Comparison of ENCODE assay signal across 13 cellular contexts in genomic region chr20:20076297-20077065, GRCh38. TPM values are rescaled to one million over a fixed set of nuclear protein-coding genes. Genes with fewer than 3 reads are reported as not detected.
A peak's percentile ranks its signal among the peaks of the same experiment; 100 is the strongest.
DNase-seq lines count a peak whose midpoint lies in the region; ATAC-seq, FAIRE-seq and TF ChIP-seq lines count a peak whose summit lies in the region.
"Had no signal": no experiment of that assay in that cellular context is flagged by ENCODE, and none has a peak within 500 bp of the region (broad histone marks: within the 10 kb centered on the region; RNA-seq: fewer than 3 reads in every experiment).

No MANE protein-coding gene starts in this region.

- H3K36me3 ChIP-seq in A673 (ENCODE audit: insufficient read depth, low read length, poor library complexity, severe bottlenecking) (no peaks in the 10 kb centered on the region), ascending aorta (no peaks in the 10 kb centered on the region)

- POLR2A ChIA-PET in A673 (lab: Charles Lee; ENCODE audit: low non-redundant PET), result no interaction called here

- intact Hi-C loops in A673 (cut with micrococcal nuclease; ENCODE audit: unreplicated experiment) (no loop called here), ascending aorta (cut with DNase I) (no loop called here)

- no peak overlapping the region for H3K27ac ChIP-seq in A673 (ENCODE audit: low read depth, low read length, poor library complexity, severe bottlenecking)
- H3K27ac ChIP-seq in ascending aorta, result no peak overlapping the region
- H3K27ac ChIP-seq: VCaP had no signal

- TF ChIP-seq POLR2A in H54 (IDR thresholded peaks at IDR 0.05; ENCODE audit: low read depth, low read length), result no peak

- H3K9me3 ChIP-seq in A673 (ENCODE audit: low read depth, low read length, poor library complexity, severe bottlenecking), result no peaks in the 10 kb centered on the region
- H3K9me3 ChIP-seq in ascending aorta, result no peaks in the 10 kb centered on the region

- ATAC-seq in HG02610 (IDR thresholded peaks at IDR 0.05; ENCODE audit: unreplicated experiment), result no peak
- ATAC-seq: effector memory CD8-positive, alpha-beta T cell; left colon had no signal

- no TSS peak for BruUV-seq in A673 (replicated peaks; lab: Mats Ljungman, UMichigan)

- peaks cover 62% of the 10 kb centered on the region for H3K27me3 ChIP-seq in A673 (replicated peaks; ENCODE audit: insufficient read depth, low read depth, low read length, poor library complexity)
- H3K27me3 ChIP-seq in ascending aorta, result no peaks in the 10 kb centered on the region

- TF ChIP-seq CTCF in A673 (conservative IDR thresholded peaks at IDR 0.05; ENCODE audit: low read depth, low read length) (no peak), astrocyte of the spinal cord (IDR thresholded peaks at IDR 0.05; ENCODE audit: low read depth, low read length) (no peak), ascending aorta (IDR thresholded peaks at IDR 0.05) (no peak)

- H3K4me1 ChIP-seq in A673 (ENCODE audit: insufficient read depth, low read length, poor library complexity, severe bottlenecking) (no peaks in the 10 kb centered on the region), ascending aorta (no peaks in the 10 kb centered on the region)

- DNase-seq in A673 (ENCODE audit: low spot score) (peak; percentile 30), H54 (ENCODE audit: insufficient read length, low spot score) (peak; percentile 22), astrocyte of the spinal cord (ENCODE audit: low read depth, low spot score) (peak; percentile 72), iris pigment epithelial cell (ENCODE audit: low read depth) (peak; percentile 65), ascending aorta (ENCODE audit: low spot score in 2 of 2) (no peak), activated gamma-delta T cell treated with Interleukin-2 at 50 U/mL for 16 hours (no peak), NCI-H146 (lab: John Stamatoyannopoulos, UW) (no peak)
- DNase-seq: effector memory CD8-positive, alpha-beta T cell; left colon; NCI-H1048; retina had no signal

- in situ Hi-C loops in astrocyte of the spinal cord (cut with HindIII; ENCODE audit: low sequenced_read_pairs), result no loop called here

- H3K4me3 ChIP-seq in A673 (ENCODE audit: low read depth, low read length, poor library complexity, severe bottlenecking) (no peak overlapping the region), astrocyte of the spinal cord (ENCODE audit: low read depth, low read length) (no peak overlapping the region), ascending aorta (no peak overlapping the region)

- no peak for FAIRE-seq in H54 (lab: Jason Lieb, UNC)

- CTCF ChIA-PET in A673 (lab: Charles Lee), result no interaction called here

RNA-seq across cellular contexts. Expression of gene CFAP61, which starts 24.1 kb away (rescaled TPM):
- not detected in 2 replicates for total RNA-seq in A673 (2021)
- not detected for total RNA-seq in ascending aorta

RNA-seq across cellular contexts. Expression of gene CRNKL1, which starts 24.2 kb away (rescaled TPM):
- total RNA-seq in A673 (2021) (25.1 and 26.8 TPM in 2 replicates), ascending aorta (2.2 TPM)

RNA-seq across cellular contexts. Expression of gene NAA20, which starts 59.3 kb away (rescaled TPM):
- total RNA-seq in A673 (2021), result 78.4 and 82.6 TPM in 2 replicates
- 2.7 TPM for total RNA-seq in ascending aorta

Comparison
In these comparisons a context has a peak if more than half of its experiments do, and no peak if none do; other contexts are left out.
1. DNase-seq: peak in A673 (single experiment), H54 (single experiment), astrocyte of the spinal cord (single experiment) and iris pigment epithelial cell (single experiment); none in ascending aorta (0 of 2), activated gamma-delta T cell treated with Interleukin-2 at 50 U/mL for 16 hours (single experiment) and NCI-H146 (single experiment).
2. RNA of gene NAA20, which starts 59.3 kb away (total RNA-seq): 78.4 to 82.6 TPM in A673; 2.7 TPM in ascending aorta (single experiment); every median in the first group is over 10 times any median in the second.